12 cellular contexts compared by ENCODE assay signal in the genomic region with DNA sequence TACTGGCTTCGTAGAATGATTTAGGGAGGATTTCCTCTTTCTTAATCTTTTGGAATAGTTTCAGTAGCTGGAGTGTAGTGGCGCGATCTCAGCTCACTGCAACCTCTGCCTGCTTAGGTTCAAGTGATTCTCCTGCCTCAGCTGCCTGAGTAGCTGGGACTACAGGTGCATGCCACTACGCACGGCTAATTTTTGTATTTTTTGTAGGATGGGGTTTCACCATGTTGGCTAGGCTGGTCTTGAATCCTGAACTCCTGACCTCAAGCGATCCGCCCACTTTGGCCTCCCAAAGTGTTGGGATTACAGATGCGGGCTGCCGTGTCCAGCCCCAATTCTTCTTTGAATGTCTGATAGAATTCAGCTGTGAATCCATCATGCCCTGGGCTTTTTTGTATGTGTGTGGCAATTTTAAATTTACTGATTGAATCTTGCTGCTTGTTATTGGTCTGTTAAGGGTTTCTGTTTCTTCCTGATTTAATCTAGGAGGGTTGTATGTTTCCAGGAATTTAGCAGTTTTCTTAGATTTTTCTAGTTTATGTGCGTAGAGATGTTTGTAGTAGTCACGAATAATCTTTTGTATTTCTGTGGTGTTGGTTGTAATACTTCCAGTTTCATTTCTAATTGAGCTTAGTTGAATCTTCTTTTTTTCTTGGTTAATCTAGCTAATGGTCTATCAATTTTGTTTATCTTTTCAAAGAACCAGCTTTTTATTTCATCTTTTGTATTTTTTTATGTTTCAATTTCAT. TPM values are rescaled to one million over a fixed set of nuclear protein-coding genes. Genes with fewer than 3 reads are reported as not detected.
DNase-seq lines count a peak whose midpoint lies in the region; ATAC-seq, FAIRE-seq and TF ChIP-seq lines count a peak whose summit lies in the region.
"Had no signal": no experiment of that assay in that cellular context is flagged by ENCODE, and none has a peak within 500 bp of the region (broad histone marks: within the 10 kb centered on the region; RNA-seq: fewer than 3 reads in every experiment).

No MANE protein-coding gene starts in this region.

- peaks cover 0 to 8% (median 0%) of the 10 kb centered on the region in 4 donors for H3K36me3 ChIP-seq in sigmoid colon

- CTCF ChIA-PET in activated CD8-positive, alpha-beta memory T cell treated with anti-CD3 and anti-CD28 coated beads, Interleukin-2, amount 10 ng/mL, durations not matched to agents 7 days and 5 days (lab: Charles Lee) = interaction anchor here (0.9 to 2.3 kb wide), 4 partner anchors 8 to 20 kb away, joined by 3 to 12 read pairs (median 8); no protein-coding TSS in a partner anchor

- peaks cover 57% of the 10 kb centered on the region for H3K36me3 Mint-ChIP-seq in activated CD8-positive, alpha-beta memory T cell treated with anti-CD3 and anti-CD28 coated beads, Interleukin-2, amount 10 ng/mL, durations not matched to agents 7 days and 5 days

- H3K27ac ChIP-seq in sigmoid colon = peak overlapping the region; percentile 42 to 52 (median 49)
- H3K27ac ChIP-seq: body of pancreas had no signal

- peak; percentile 66 for ATAC-seq in activated CD8-positive, alpha-beta memory T cell treated with anti-CD3 and anti-CD28 coated beads, Interleukin-2, amount 10 ng/mL, durations not matched to agents 7 days and 5 days
- ATAC-seq in left cardiac atrium = peak; percentile 53 to 68
- ATAC-seq: body of pancreas had no signal

- WGBS in sigmoid colon, 2 donors = 63 to 80% methylated on average over 11 of the region's 11 CpGs

- no peak for TF ChIP-seq EP300 in sigmoid colon (IDR thresholded peaks at IDR 0.05)

- H3K4me1 Mint-ChIP-seq in activated CD8-positive, alpha-beta memory T cell treated with anti-CD3 and anti-CD28 coated beads, Interleukin-2, amount 10 ng/mL, durations not matched to agents 7 days and 5 days = peaks cover 54% of the 10 kb centered on the region

- no peaks in the 10 kb centered on the region for H3K27me3 ChIP-seq in sigmoid colon
- H3K27me3 ChIP-seq: body of pancreas had no signal

- H3K4me1 ChIP-seq in sigmoid colon = peaks cover 0 to 12% (median 6%) of the 10 kb centered on the region in 4 donors
- H3K4me1 ChIP-seq: body of pancreas had no signal

- no peak for TF ChIP-seq POLR2A in sigmoid colon (IDR thresholded peaks at IDR 0.05)

- FAIRE-seq in G401.6 (lab: Jason Lieb, UNC) = peak; percentile 59

- peaks cover 0 to 3% (median 0%) of the 10 kb centered on the region in 4 donors for H3K9me3 ChIP-seq in sigmoid colon

- peaks cover 9% of the 10 kb centered on the region for H3K9me3 Mint-ChIP-seq in activated CD8-positive, alpha-beta memory T cell treated with anti-CD3 and anti-CD28 coated beads, Interleukin-2, amount 10 ng/mL, durations not matched to agents 7 days and 5 days (ENCODE audit: low read depth)

- no peak for TF ChIP-seq CTCF in sigmoid colon (IDR thresholded peaks at IDR 0.05)

- intact Hi-C loops in left cardiac atrium (cut with DNase I) = no loop called here
- intact Hi-C loops in sigmoid colon (cut with DNase I) = no loop called here

- H3K27ac Mint-ChIP-seq in activated CD8-positive, alpha-beta memory T cell treated with anti-CD3 and anti-CD28 coated beads, Interleukin-2, amount 10 ng/mL, durations not matched to agents 7 days and 5 days = peak overlapping the region; percentile 84

- peak overlapping the region; percentile 74 for H3K4me3 Mint-ChIP-seq in activated CD8-positive, alpha-beta memory T cell treated with anti-CD3 and anti-CD28 coated beads, Interleukin-2, amount 10 ng/mL, durations not matched to agents 7 days and 5 days

- H3K4me3 ChIP-seq in sigmoid colon = no peak overlapping the region
- H3K4me3 ChIP-seq: body of pancreas had no signal

- DNase-seq in activated CD8-positive, alpha-beta memory T cell treated with anti-CD3 and anti-CD28 coated beads, Interleukin-2, amount 10 ng/mL, durations not matched to agents 7 days and 5 days = peak; percentile 36
- no peak for DNase-seq in left cardiac atrium
- no peak for DNase-seq in sigmoid colon
- no peak for DNase-seq in germinal center (ENCODE audit: low spot score)
- no peak for DNase-seq in glomerular visceral epithelial cell (ENCODE audit: extremely low spot score)
- DNase-seq in kidney glomerular epithelial cell (lab: John Stamatoyannopoulos, UW) = no peak
- no peak for DNase-seq in GM03348 (ENCODE audit: low spot score)
- DNase-seq: body of pancreas, COR-L47, NCI-H510A, SHP77 treated with DMSO at 0.1 percent for 48 hours had no signal

- peaks cover 17% of the 10 kb centered on the region for H3K27me3 Mint-ChIP-seq in activated CD8-positive, alpha-beta memory T cell treated with anti-CD3 and anti-CD28 coated beads, Interleukin-2, amount 10 ng/mL, durations not matched to agents 7 days and 5 days

RNA-seq across cellular contexts. Expression of a gene that starts 15.3 kb away (rescaled TPM):
- total RNA-seq in activated CD8-positive, alpha-beta memory T cell treated with anti-CD3 and anti-CD28 coated beads, Interleukin-2, amount 10 ng/mL, durations not matched to agents 7 days and 5 days = 10 to 100 TPM; 15.5 to 20.0 TPM
- total RNA-seq in left cardiac atrium (10 to 100 TPM; 11.0 to 14.8 TPM), sigmoid colon (10 to 100 TPM; 12.8 to 32.1 (median 22.9) TPM)
- polyA plus RNA-seq in sigmoid colon = 1 to 10 TPM in 2 of 3 donors, under 1 TPM in 1; 0.69 to 7.4 (median 3.6) TPM
